ENCODE assay signal across 8 cellular contexts in genomic region chr3:187744169-187745151, GRCh38. TPM values are rescaled to one million over a fixed set of nuclear protein-coding genes. Genes with fewer than 3 reads are reported as not detected.
DNase-seq lines count a peak whose midpoint lies in the region; ATAC-seq and TF ChIP-seq lines count a peak whose summit lies in the region.

No MANE protein-coding gene starts in this region.

- H3K9me3 Mint-ChIP-seq in CD8-positive, alpha-beta T cell, result no peaks in the 10 kb centered on the region
- no peaks in the 10 kb centered on the region for H3K9me3 Mint-ChIP-seq in WTC11

- POLR2A ChIA-PET in CD8-positive, alpha-beta T cell (lab: Charles Lee), result interaction anchor here (0.7 to 2.1 kb wide), 15 partner anchors 54 to 1388 kb away, joined by 3 to 8 read pairs (median 3); no protein-coding TSS in a partner anchor
- POLR2A ChIA-PET in WTC11 (lab: Charles Lee), result interaction anchor here (0.7 to 1.5 kb wide), 12 partner anchors 7 to 1210 kb away, joined by 3 to 31 read pairs (median 4); partner anchors contain the start of gene LPP

- CTCF ChIA-PET in CD8-positive, alpha-beta T cell (lab: Charles Lee), result interaction anchor here (0.7 to 9.2 kb wide), 19 partner anchors 13 to 1404 kb away, joined by 3 to 118 read pairs (median 4); no protein-coding TSS in a partner anchor
- CTCF ChIA-PET in WTC11 (lab: Charles Lee), result interaction anchor here (0.6 to 2.8 kb wide), 13 partner anchors 153 to 1211 kb away, joined by 3 to 14 read pairs (median 4); no protein-coding TSS in a partner anchor

- H3K36me3 Mint-ChIP-seq in CD8-positive, alpha-beta T cell, result peaks cover 21% of the 10 kb centered on the region
- H3K36me3 Mint-ChIP-seq in WTC11, result no peaks in the 10 kb centered on the region

- no peaks in the 10 kb centered on the region for H3K9me3 ChIP-seq in CD8-positive, alpha-beta T cell (ENCODE audit: low read length)

- peak overlapping the region; percentile 98 for H3K27ac ChIP-seq in CD8-positive, alpha-beta T cell (ENCODE audit: low read depth, low read length)
- peak overlapping the region; percentile 100 for H3K27ac ChIP-seq in layer of hippocampus (ENCODE audit: low read depth, low read length)

- H3K4me1 Mint-ChIP-seq in CD8-positive, alpha-beta T cell (ENCODE audit: low read depth), result peaks cover 75% of the 10 kb centered on the region
- H3K4me1 Mint-ChIP-seq in WTC11, result peaks cover 58% of the 10 kb centered on the region

- H3K36me3 ChIP-seq in CD8-positive, alpha-beta T cell (ENCODE audit: insufficient read depth, low read length), result no peaks in the 10 kb centered on the region

- H3K27me3 Mint-ChIP-seq in CD8-positive, alpha-beta T cell (ENCODE audit: low read depth), result no peaks in the 10 kb centered on the region
- peaks cover 17% of the 10 kb centered on the region for H3K27me3 Mint-ChIP-seq in WTC11 (ENCODE audit: low read depth)

- ATAC-seq in CD8-positive, alpha-beta T cell, result no peak
- ATAC-seq in WTC11 (no peak), HG03175 (IDR thresholded peaks at IDR 0.05; ENCODE audit: unreplicated experiment) (no peak), HG02938 (IDR thresholded peaks at IDR 0.05; ENCODE audit: unreplicated experiment) (no peak)

- no peak for TF ChIP-seq CTCF in CD8-positive, alpha-beta T cell (IDR thresholded peaks at IDR 0.05)
- no peak for TF ChIP-seq CTCF in WTC11 (IDR thresholded peaks at IDR 0.05)
- no peak for TF ChIP-seq CTCF in choroid plexus epithelial cell (conservative IDR thresholded peaks at IDR 0.05; ENCODE audit: low read depth, low read length)

- peak overlapping the region; percentile 100 for H3K27ac Mint-ChIP-seq in CD8-positive, alpha-beta T cell
- peak overlapping the region; percentile 97 for H3K27ac Mint-ChIP-seq in WTC11

- peak; percentile 20 to 67 (median 51) for DNase-seq in CD8-positive, alpha-beta T cell
- DNase-seq in M059J (ENCODE audit: low read depth) (peak; percentile 69), WTC11 (ENCODE audit: low spot score) (peak; percentile 41), choroid plexus epithelial cell (ENCODE audit: low read depth) (peak; percentile 62)
- DNase-seq in stimulated activated CD4-positive, alpha-beta T cell treated with anti-CD3 and anti-CD28 coated beads, Interleukin-15, amount 100 ng/mL, for 48 hours (ENCODE audit: low read depth in 2 of 2), result peak; percentile 19 to 21

- H3K4me1 ChIP-seq in CD8-positive, alpha-beta T cell (ENCODE audit: insufficient read depth, low read length), result peaks cover 41% of the 10 kb centered on the region

- peak overlapping the region; percentile 94 for H3K4me3 Mint-ChIP-seq in CD8-positive, alpha-beta T cell
- peak overlapping the region; percentile 82 for H3K4me3 Mint-ChIP-seq in WTC11

- peak overlapping the region; percentile 89 for H3K4me3 ChIP-seq in CD8-positive, alpha-beta T cell (ENCODE audit: low read depth, low read length)
- H3K4me3 ChIP-seq in choroid plexus epithelial cell (ENCODE audit: low read depth, low read length), result peak overlapping the region; percentile 97

- intact Hi-C loops in CD8-positive, alpha-beta T cell (cut with DNase I, micrococcal nuclease), result loop anchor here (1.0 to 10.0 kb wide), 16 partner anchors 33 to 1580 kb away; partner anchors contain the start of gene LPP (in 2 of the 2)

- H3K27me3 ChIP-seq in CD8-positive, alpha-beta T cell (ENCODE audit: insufficient read depth, low read length), result no peaks in the 10 kb centered on the region
- H3K27me3 ChIP-seq in layer of hippocampus (ENCODE audit: control insufficient read depth, insufficient read depth, low read length), result no peaks in the 10 kb centered on the region

TF ChIP-seq in WTC11, 78 proteins besides CTCF, POLR2A, EP300 and RAD21:
- TF ChIP-seq, protein P1, sequence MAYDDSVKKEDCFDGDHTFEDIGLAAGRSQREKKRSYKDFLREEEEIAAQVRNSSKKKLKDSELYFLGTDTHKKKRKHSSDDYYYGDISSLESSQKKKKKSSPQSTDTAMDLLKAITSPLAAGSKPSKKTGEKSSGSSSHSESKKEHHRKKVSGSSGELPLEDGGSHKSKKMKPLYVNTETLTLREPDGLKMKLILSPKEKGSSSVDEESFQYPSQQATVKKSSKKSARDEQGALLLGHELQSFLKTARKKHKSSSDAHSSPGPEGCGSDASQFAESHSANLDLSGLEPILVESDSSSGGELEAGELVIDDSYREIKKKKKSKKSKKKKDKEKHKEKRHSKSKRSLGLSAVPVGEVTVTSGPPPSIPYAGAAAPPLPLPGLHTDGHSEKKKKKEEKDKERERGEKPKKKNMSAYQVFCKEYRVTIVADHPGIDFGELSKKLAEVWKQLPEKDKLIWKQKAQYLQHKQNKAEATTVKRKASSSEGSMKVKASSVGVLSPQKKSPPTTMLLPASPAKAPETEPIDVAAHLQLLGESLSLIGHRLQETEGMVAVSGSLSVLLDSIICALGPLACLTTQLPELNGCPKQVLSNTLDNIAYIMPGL (CRISPR knock-in tag; IDR thresholded peaks at IDR 0.05), result peak; percentile 12; the same call in 1 of the 2 replicates
- TF ChIP-seq RELA (CRISPR knock-in tag; IDR thresholded peaks at IDR 0.05; ENCODE audit: borderline replicate concordance) (no peak), ZNF416 (CRISPR knock-in tag; IDR thresholded peaks at IDR 0.05) (0 out of 2 replicates have a peak, but pooled peaks have one; percentile 60)

RNA-seq across cellular contexts. Expression of gene BCL6, which starts 0.8 kb away (rescaled TPM):
- 10 to 100 TPM; 89.2 to 93.1 TPM for total RNA-seq in CD8-positive, alpha-beta T cell
- 15.4 and 19.2 TPM in 2 replicates for total RNA-seq in M059J (2014; rRNA removed; shearing (Covaris generic))
- total RNA-seq in WTC11 (2021), result 10.2 to 11.8 TPM (median 11.2 TPM) in 3 replicates

RNA-seq across cellular contexts. Expression of gene RTP2, which starts 42.1 kb away (rescaled TPM):
- not detected for total RNA-seq in CD8-positive, alpha-beta T cell
- not detected in 2 replicates for total RNA-seq in M059J (2014; rRNA removed; shearing (Covaris generic))
- not detected in 3 replicates for total RNA-seq in WTC11 (2021)
